ENCODE assay signal across 19 cellular contexts in genomic region chr2:4464607-4465006, GRCh38.
DNase-seq lines count a peak whose midpoint lies in the region; ATAC-seq and TF ChIP-seq lines count a peak whose summit lies in the region.
"Had no signal": no experiment of that assay in that cellular context is flagged by ENCODE, and none has a peak within 500 bp of the region (broad histone marks: within the 10 kb centered on the region; RNA-seq: fewer than 3 reads in every experiment).

No MANE protein-coding gene starts in this region.

- TF ChIP-seq POLR2A in heart left ventricle (IDR thresholded peaks at IDR 0.05): no peak

- no peak overlapping the region for H2BK5ac ChIP-seq in trophoblast cell (ENCODE audit: low read depth, low read length, poor library complexity)

- no peaks in the 10 kb centered on the region for H3K4me1 Mint-ChIP-seq in activated naive CD4-positive, alpha-beta T cell treated with anti-CD3 and anti-CD28 coated beads for 36 hours (ENCODE audit: low read depth)
- H3K4me1 Mint-ChIP-seq: B cell had no signal

- H3K4me3 ChIP-seq in heart left ventricle: no peak overlapping the region
- H3K4me3 ChIP-seq in trophoblast cell (ENCODE audit: low read depth, low read length): peak overlapping the region; percentile 44
- H3K4me3 ChIP-seq: A549; BLaER1 treated with 17β-estradiol and CSF1 and Interleukin-3, amounts not matched to agents 10 nM and 100 nM; GM12878 had no signal

- no peak for TF ChIP-seq CTCF in heart left ventricle (IDR thresholded peaks at IDR 0.05)

- H2BK12ac ChIP-seq in trophoblast cell (ENCODE audit: low read length): no peak overlapping the region

- no peak overlapping the region for H3K4me2 ChIP-seq in trophoblast cell (ENCODE audit: low read length)
- H3K4me2 ChIP-seq: A549; BLaER1 treated with 17β-estradiol and CSF1 and Interleukin-3, amounts not matched to agents 10 nM and 100 nM had no signal

- intact Hi-C loops in Right ventricle myocardium inferior (cut with DNase I): no loop called here
- intact Hi-C loops in heart left ventricle (cut with DNase I): no loop called here
- intact Hi-C loops in activated naive CD4-positive, alpha-beta T cell treated with anti-CD3 and anti-CD28 coated beads for 36 hours (cut with micrococcal nuclease): no loop called here

- H3K4me1 ChIP-seq in heart left ventricle (no peaks in the 10 kb centered on the region), trophoblast cell (ENCODE audit: control insufficient read depth in 1 of 2, insufficient read depth in 2 of 2, low read length in 2 of 2) (no peaks in the 10 kb centered on the region)
- H3K4me1 ChIP-seq: A549, Caco-2 had no signal

- CTCF ChIA-PET in activated naive CD4-positive, alpha-beta T cell treated with anti-CD3 and anti-CD28 coated beads for 36 hours (lab: Charles Lee): no interaction called here

- H3K27me3 ChIP-seq in heart left ventricle (no peaks in the 10 kb centered on the region), trophoblast cell (ENCODE audit: insufficient read depth, low read length) (no peaks in the 10 kb centered on the region)
- H3K27me3 ChIP-seq: BLaER1 treated with 17β-estradiol and CSF1 and Interleukin-3, amounts not matched to agents 10 nM and 100 nM had no signal

- H3K23ac ChIP-seq in trophoblast cell (ENCODE audit: low read length): no peak overlapping the region

- H3K9ac ChIP-seq in trophoblast cell (ENCODE audit: low read length): peak overlapping the region; percentile 74
- H3K9ac ChIP-seq: BLaER1 treated with 17β-estradiol and CSF1 and Interleukin-3, amounts not matched to agents 10 nM and 100 nM had no signal

- 77 to 82% (median 80%) methylated on average over 6 of the region's 6 CpGs for WGBS in heart left ventricle, 4 donors
- WGBS in trophoblast cell (ENCODE audit: extremely low coverage, insufficient coverage, insufficient read length): no CpG with 5 or more reads among the region's 6 CpGs

- no peak overlapping the region for H3K27ac Mint-ChIP-seq in activated naive CD4-positive, alpha-beta T cell treated with anti-CD3 and anti-CD28 coated beads for 36 hours
- H3K27ac Mint-ChIP-seq: B cell; CD4-positive, alpha-beta T cell; CD8-positive, alpha-beta T cell had no signal

- peak; percentile 63 for DNase-seq in Right ventricle myocardium inferior (ENCODE audit: missing footprints)
- no peak for DNase-seq in heart left ventricle
- peak; percentile 7 for DNase-seq in Daoy (ENCODE audit: low read depth)
- DNase-seq in trophoblast cell: no peak
- DNase-seq in activated naive CD4-positive, alpha-beta T cell treated with anti-CD3 and anti-CD28 coated beads for 36 hours: no peak
- DNase-seq: AML-193; Caco-2; Calu3; CD4-positive, alpha-beta T cell; CD8-positive, alpha-beta T cell; DMS79 treated with DMSO at 0.1 percent for 48 hours; EL; GDM1 had no signal

- H3K36me3 Mint-ChIP-seq in activated naive CD4-positive, alpha-beta T cell treated with anti-CD3 and anti-CD28 coated beads for 36 hours (ENCODE audit: low read depth): no peaks in the 10 kb centered on the region
- H3K36me3 Mint-ChIP-seq: CD8-positive, alpha-beta T cell had no signal

- H3K79me1 ChIP-seq in trophoblast cell (ENCODE audit: low read length): no peaks in the 10 kb centered on the region

- H4K91ac ChIP-seq in trophoblast cell (ENCODE audit: low read depth, low read length): no peak overlapping the region

- H3K9me3 ChIP-seq in heart left ventricle: no peaks in the 10 kb centered on the region
- H3K9me3 ChIP-seq in trophoblast cell (ENCODE audit: insufficient read depth, low read depth, low read length): peaks cover 2% of the 10 kb centered on the region
- H3K9me3 ChIP-seq: BLaER1 treated with 17β-estradiol and CSF1 and Interleukin-3, amounts not matched to agents 10 nM and 100 nM; Caco-2 had no signal

- H3K14ac ChIP-seq in trophoblast cell (ENCODE audit: low read length): no peak overlapping the region

- H3K4ac ChIP-seq in trophoblast cell (ENCODE audit: low read depth, low read length): no peak overlapping the region

- no peak overlapping the region for H4K12ac ChIP-seq in trophoblast cell (ENCODE audit: low read depth, low read length)

- no peak overlapping the region for H2BK120ac ChIP-seq in trophoblast cell (ENCODE audit: insufficient read depth, low read length, poor library complexity)

- ATAC-seq in Right ventricle myocardium inferior: no peak
- ATAC-seq in heart left ventricle: no peak
- ATAC-seq: A549; CD8-positive, alpha-beta T cell; GM12878 had no signal

- H3K9me3 Mint-ChIP-seq in activated naive CD4-positive, alpha-beta T cell treated with anti-CD3 and anti-CD28 coated beads for 36 hours: no peaks in the 10 kb centered on the region

- no peak overlapping the region for H3K18ac ChIP-seq in trophoblast cell (ENCODE audit: low read length)

- no peaks in the 10 kb centered on the region for H3K27me3 Mint-ChIP-seq in activated naive CD4-positive, alpha-beta T cell treated with anti-CD3 and anti-CD28 coated beads for 36 hours (ENCODE audit: low read depth)
- H3K27me3 Mint-ChIP-seq: B cell; CD4-positive, alpha-beta T cell had no signal

- H4K8ac ChIP-seq in trophoblast cell (ENCODE audit: low read depth, low read length): no peak overlapping the region

- no peak overlapping the region for H2AFZ ChIP-seq in trophoblast cell (ENCODE audit: insufficient read depth, low read length, poor library complexity)

- no peak overlapping the region for H3K4me3 Mint-ChIP-seq in activated naive CD4-positive, alpha-beta T cell treated with anti-CD3 and anti-CD28 coated beads for 36 hours
- H3K4me3 Mint-ChIP-seq: B cell; CD4-positive, alpha-beta T cell; CD8-positive, alpha-beta T cell had no signal

- H3K36me3 ChIP-seq in heart left ventricle (no peaks in the 10 kb centered on the region), trophoblast cell (ENCODE audit: control insufficient read depth in 1 of 2, insufficient read depth in 2 of 2, low read length in 2 of 2) (no peaks in the 10 kb centered on the region)
- H3K36me3 ChIP-seq: BLaER1 treated with 17β-estradiol and CSF1 and Interleukin-3, amounts not matched to agents 10 nM and 100 nM had no signal

- H3K27ac ChIP-seq in heart left ventricle (no peak overlapping the region), trophoblast cell (ENCODE audit: low read depth, low read length) (no peak overlapping the region)
- H3K27ac ChIP-seq: 22Rv1; A549; BLaER1 treated with 17β-estradiol and CSF1 and Interleukin-3, amounts not matched to agents 10 nM and 100 nM; C4-2B had no signal

- H2AK5ac ChIP-seq in trophoblast cell (ENCODE audit: low read length): no peak overlapping the region

- H3K79me2 ChIP-seq in trophoblast cell (ENCODE audit: control insufficient read depth, insufficient read depth, low read length, poor library complexity): no peaks in the 10 kb centered on the region

Comparison
In these comparisons a context has a peak if more than half of its experiments do, and no peak if none do; other contexts are left out.
1. DNase-seq: peak in Right ventricle myocardium inferior (single experiment) and Daoy (single experiment); none in heart left ventricle (0 of 5), trophoblast cell (0 of 2) and activated naive CD4-positive, alpha-beta T cell treated with anti-CD3 and anti-CD28 coated beads for 36 hours (single experiment).